In genomic region chr18:7577706-7578105, GRCh38 we compare ENCODE assay signal across 16 cellular contexts. TPM values are rescaled to one million over a fixed set of nuclear protein-coding genes. Genes with fewer than 3 reads are reported as not detected.
DNase-seq lines count a peak whose midpoint lies in the region; ATAC-seq, FAIRE-seq and TF ChIP-seq lines count a peak whose summit lies in the region.
"Had no signal": no experiment of that assay in that cellular context is flagged by ENCODE, and none has a peak within 500 bp of the region (broad histone marks: within the 10 kb centered on the region; RNA-seq: fewer than 3 reads in every experiment).

No MANE protein-coding gene starts in this region.

- peaks cover 5% of the 10 kb centered on the region for H3K4me1 Mint-ChIP-seq in CD4-positive, alpha-beta T cell (ENCODE audit: low read depth)
- peaks cover 12% of the 10 kb centered on the region for H3K4me1 Mint-ChIP-seq in activated CD4-positive, alpha-beta memory T cell treated with anti-CD3 and anti-CD28 coated beads, Interleukin-2, amount 10 ng/mL, durations not matched to agents 7 days and 5 days

- ATAC-seq in CD4-positive, alpha-beta T cell (ENCODE audit: poor library complexity): no peak
- ATAC-seq: left colon had no signal

- TF ChIP-seq CTCF in foreskin fibroblast (IDR thresholded peaks at IDR 0.05; ENCODE audit: low read depth, low read length): no peak
- no peak for TF ChIP-seq CTCF in CD4-positive, alpha-beta T cell (IDR thresholded peaks at IDR 0.05)

- no peaks in the 10 kb centered on the region for H3K9me3 ChIP-seq in SJSA1 (replicated peaks)
- H3K9me3 ChIP-seq in CD4-positive, alpha-beta T cell (ENCODE audit: control insufficient read depth, low read length): no peaks in the 10 kb centered on the region
- H3K9me3 ChIP-seq: breast epithelium had no signal

- DNase-seq in H54 (ENCODE audit: insufficient read length, low spot score): peak; percentile 51
- peak; percentile 90 to 91 for DNase-seq in SJSA1 (ENCODE audit: low read depth in 1 of 2, low spot score in 2 of 2)
- DNase-seq in foreskin fibroblast: peak; percentile 73 to 77
- DNase-seq in renal cortical epithelial cell (ENCODE audit: low read depth): peak; percentile 72
- no peak for DNase-seq in CD4-positive, alpha-beta T cell
- DNase-seq in NCI-H748 (lab: John Stamatoyannopoulos, UW; ENCODE audit: unreplicated experiment): no peak
- no peak for DNase-seq in superior temporal gyrus (ENCODE audit: extremely low spot score)
- no peak for DNase-seq in activated CD4-positive, alpha-beta memory T cell treated with anti-CD3 and anti-CD28 coated beads, Interleukin-2, amount 10 ng/mL, durations not matched to agents 7 days and 5 days
- DNase-seq: activated CD4-positive, CD25-positive, alpha-beta regulatory T cell; activated T-cell treated with anti-CD3 and anti-CD28 coated beads, Interleukin-2, amount 50 U/mL, for 48 hours; COR-L47; left colon; NCI-H1092 treated with DMSO at 0.1 percent for 48 hours; NCI-H524 treated with DMSO at 0.1 percent for 48 hours; stimulated activated CD4-positive, alpha-beta T cell treated with anti-CD3 and anti-CD28 coated beads, Interleukin-15, amount 100 ng/mL, for 24 hours had no signal

- no peak overlapping the region for H3K4me3 Mint-ChIP-seq in CD4-positive, alpha-beta T cell
- H3K4me3 Mint-ChIP-seq in activated CD4-positive, alpha-beta memory T cell treated with anti-CD3 and anti-CD28 coated beads, Interleukin-2, amount 10 ng/mL, durations not matched to agents 7 days and 5 days: no peak overlapping the region

- no peaks in the 10 kb centered on the region for H3K36me3 Mint-ChIP-seq in CD4-positive, alpha-beta T cell (ENCODE audit: low read depth)
- H3K36me3 Mint-ChIP-seq in activated CD4-positive, alpha-beta memory T cell treated with anti-CD3 and anti-CD28 coated beads, Interleukin-2, amount 10 ng/mL, durations not matched to agents 7 days and 5 days (ENCODE audit: low read depth): no peaks in the 10 kb centered on the region

- H3K4me3 ChIP-seq in SJSA1 (no peak overlapping the region), foreskin fibroblast (ENCODE audit: low read depth in 1 of 2, low read length in 2 of 2) (no peak overlapping the region)
- H3K4me3 ChIP-seq: breast epithelium had no signal

- no peaks in the 10 kb centered on the region for H3K27me3 ChIP-seq in SJSA1 (replicated peaks)
- H3K27me3 ChIP-seq in CD4-positive, alpha-beta T cell (ENCODE audit: control insufficient read depth, insufficient read depth, low read length): no peaks in the 10 kb centered on the region
- H3K27me3 ChIP-seq: breast epithelium had no signal

- H3K27ac ChIP-seq in SJSA1: peak overlapping the region; percentile 75
- H3K27ac ChIP-seq in CD4-positive, alpha-beta T cell (ENCODE audit: low read depth, low read length): no peak overlapping the region
- H3K27ac ChIP-seq: breast epithelium had no signal

- H3K36me3 ChIP-seq in SJSA1: no peaks in the 10 kb centered on the region
- H3K36me3 ChIP-seq: breast epithelium had no signal

- POLR2A ChIA-PET in CD4-positive, alpha-beta T cell (lab: Charles Lee): no interaction called here
- POLR2A ChIA-PET in activated CD4-positive, alpha-beta memory T cell treated with anti-CD3 and anti-CD28 coated beads, Interleukin-2, amount 10 ng/mL, durations not matched to agents 7 days and 5 days (lab: Charles Lee): no interaction called here

- CTCF ChIA-PET in CD4-positive, alpha-beta T cell (lab: Charles Lee): no interaction called here
- CTCF ChIA-PET in activated CD4-positive, alpha-beta memory T cell treated with anti-CD3 and anti-CD28 coated beads, Interleukin-2, amount 10 ng/mL, durations not matched to agents 7 days and 5 days (lab: Charles Lee): interaction anchor here (1.3 kb wide), 1 partner anchor 10 kb away, joined by 3 read pairs; no protein-coding TSS in a partner anchor

- H3K27me3 Mint-ChIP-seq in CD4-positive, alpha-beta T cell: peaks cover 6% of the 10 kb centered on the region
- H3K27me3 Mint-ChIP-seq in activated CD4-positive, alpha-beta memory T cell treated with anti-CD3 and anti-CD28 coated beads, Interleukin-2, amount 10 ng/mL, durations not matched to agents 7 days and 5 days: peaks cover 3% of the 10 kb centered on the region

- H3K27ac Mint-ChIP-seq in CD4-positive, alpha-beta T cell: no peak overlapping the region
- H3K27ac Mint-ChIP-seq in activated CD4-positive, alpha-beta memory T cell treated with anti-CD3 and anti-CD28 coated beads, Interleukin-2, amount 10 ng/mL, durations not matched to agents 7 days and 5 days: no peak overlapping the region

- H3K4me1 ChIP-seq in SJSA1 (replicated peaks): peaks cover 60% of the 10 kb centered on the region
- H3K4me1 ChIP-seq: breast epithelium had no signal

- H3K9me3 Mint-ChIP-seq in CD4-positive, alpha-beta T cell: no peaks in the 10 kb centered on the region
- no peaks in the 10 kb centered on the region for H3K9me3 Mint-ChIP-seq in activated CD4-positive, alpha-beta memory T cell treated with anti-CD3 and anti-CD28 coated beads, Interleukin-2, amount 10 ng/mL, durations not matched to agents 7 days and 5 days

- TF ChIP-seq POLR2A in H54 (IDR thresholded peaks at IDR 0.05; ENCODE audit: low read depth, low read length): no peak

- FAIRE-seq in H54 (lab: Jason Lieb, UNC): peak; percentile 88

- intact Hi-C loops in CD4-positive, alpha-beta T cell (cut with DNase I, micrococcal nuclease): no loop called here

RNA-seq across cellular contexts. Expression of gene PTPRM, which starts 10.6 kb away (rescaled TPM):
- total RNA-seq in SJSA1 (2014; rRNA removed; shearing (Covaris generic)): 33.1 and 68.3 TPM in 2 replicates
- total RNA-seq in renal cortical epithelial cell: 103 and 263 TPM in 2 replicates
- 10 to 100 TPM; 21.7 to 21.9 TPM for total RNA-seq in CD4-positive, alpha-beta T cell
- total RNA-seq in activated CD4-positive, alpha-beta memory T cell treated with anti-CD3 and anti-CD28 coated beads, Interleukin-2, amount 10 ng/mL, durations not matched to agents 7 days and 5 days: 10 to 100 TPM in 1 of 2 experiments, 1 to 10 TPM in 1; 9.3 to 12.3 TPM

Comparison
In these comparisons a context has a peak if more than half of its experiments do, and no peak if none do; other contexts are left out.
1. DNase-seq: peak in H54 (single experiment), SJSA1 (2 of 2), foreskin fibroblast (2 of 2) and renal cortical epithelial cell (single experiment); none in CD4-positive, alpha-beta T cell (0 of 10), NCI-H748 (single experiment), superior temporal gyrus (single experiment) and activated CD4-positive, alpha-beta memory T cell treated with anti-CD3 and anti-CD28 coated beads, Interleukin-2, amount 10 ng/mL, durations not matched to agents 7 days and 5 days (single experiment).